Comparison of ENCODE assay signal across 31 cellular contexts in genomic region chr18:60975419-60975818, GRCh38.
"Had no signal": no experiment of that assay in that cellular context is flagged by ENCODE, and none has a peak within 500 bp of the region (broad histone marks: within the 10 kb centered on the region; RNA-seq: fewer than 3 reads in every experiment).

No MANE protein-coding gene starts in this region.

- H3K4me1 ChIP-seq: heart right ventricle, left ventricle myocardium inferior, parathyroid adenoma, right atrium auricular region, suprapubic skin, upper lobe of right lung had no signal

- H3K36me3 ChIP-seq: ascending aorta, cardiac muscle cell, heart right ventricle, left ventricle myocardium inferior, right atrium auricular region, suprapubic skin, tibial artery, upper lobe of right lung had no signal

- FAIRE-seq: endothelial cell of umbilical vein, islet of Langerhans had no signal

- DNase-seq: activated CD4-positive, alpha-beta T cell treated with anti-CD3 and anti-CD28 coated beads for 4 hours; activated CD4-positive, alpha-beta T cell treated with anti-CD3 and anti-CD28 coated beads, Interleukin-2, amount 50 U/mL, for 4 hours; activated effector memory CD4-positive, alpha-beta T cell treated with anti-CD3 and anti-CD28 coated beads, Interleukin-2, amount 50 U/mL, for 16 hours; activated naive CD4-positive, alpha-beta T cell treated with anti-CD3 and anti-CD28 coated beads, Interleukin-2, amount 10 ng/mL, durations not matched to agents 7 days and 5 days; activated naive CD8-positive, alpha-beta T cell treated with anti-CD3 and anti-CD28 coated beads, Interleukin-2, amount 10 ng/mL, durations not matched to agents 7 days and 5 days; activated T-cell treated with anti-CD3 and anti-CD28 coated beads for 4 hours; dorsolateral prefrontal cortex; effector memory CD8-positive, alpha-beta T cell; foreskin melanocyte; heart right ventricle; left ventricle myocardium inferior; naive thymus-derived CD4-positive, alpha-beta T cell; occipital lobe; stimulated activated CD4-positive, alpha-beta T cell treated with anti-CD3 and anti-CD28 coated beads, Interleukin-2, amount 100 ng/mL, for 24 hours; stimulated activated naive B cell treated with anti-CD40 and anti-IgM and Interleukin-4, amounts not matched to agents 10 μg/mL and 1 μg/mL and 100 μg/mL, for 72 hours; T-helper 1 cell; tibial artery; upper lobe of right lung had no signal

- H3K27me3 ChIP-seq: ascending aorta, cardiac muscle cell, dorsolateral prefrontal cortex, heart right ventricle, right atrium auricular region, suprapubic skin, tibial artery, upper lobe of right lung had no signal

- H3K4me3 Mint-ChIP-seq: activated naive CD4-positive, alpha-beta T cell treated with anti-CD3 and anti-CD28 coated beads, Interleukin-2, amount 10 ng/mL, durations not matched to agents 7 days and 5 days; activated naive CD8-positive, alpha-beta T cell treated with anti-CD3 and anti-CD28 coated beads, Interleukin-2, amount 10 ng/mL, durations not matched to agents 7 days and 5 days; activated T-helper 1 cell treated with anti-CD3 and anti-CD28 coated beads, Interleukin-12 subunit alpha, Interleukin-12 subunit beta, Interleukin-2, Interleukin-4 antibody, amounts not matched to agents 30 ng/mL and 10 ng/mL and 1 ng/mL, durations not matched to agents 14 hours and 24 hours and 36 hours; brain; effector memory CD8-positive, alpha-beta T cell; naive thymus-derived CD4-positive, alpha-beta T cell; stimulated activated naive B cell treated with anti-CD40 and anti-IgM and Interleukin-4, amounts not matched to agents 10 μg/mL and 1 μg/mL and 100 μg/mL, for 72 hours; T-helper 2 cell treated with Interferon-gamma antibody and Interleukin-4, amounts not matched to agents 5 μg/mL and 100 μg/mL, for 36 hours had no signal

- H3K9me3 Mint-ChIP-seq: brain had no signal

- H3K27ac Mint-ChIP-seq: activated naive CD4-positive, alpha-beta T cell treated with anti-CD3 and anti-CD28 coated beads, Interleukin-2, amount 10 ng/mL, durations not matched to agents 7 days and 5 days; activated naive CD8-positive, alpha-beta T cell treated with anti-CD3 and anti-CD28 coated beads, Interleukin-2, amount 10 ng/mL, durations not matched to agents 7 days and 5 days; activated T-helper 1 cell treated with anti-CD3 and anti-CD28 coated beads, Interleukin-12 subunit alpha, Interleukin-12 subunit beta, Interleukin-2, Interleukin-4 antibody, amounts not matched to agents 30 ng/mL and 10 ng/mL and 1 ng/mL, durations not matched to agents 14 hours and 24 hours and 36 hours; brain; effector memory CD8-positive, alpha-beta T cell; naive thymus-derived CD4-positive, alpha-beta T cell; stimulated activated naive B cell treated with anti-CD40 and anti-IgM and Interleukin-4, amounts not matched to agents 10 μg/mL and 1 μg/mL and 100 μg/mL, for 72 hours; T-helper 2 cell treated with Interferon-gamma antibody and Interleukin-4, amounts not matched to agents 5 μg/mL and 100 μg/mL, for 36 hours had no signal

- H3K4me3 ChIP-seq: ascending aorta, cardiac muscle cell, coronary artery, dorsolateral prefrontal cortex, heart right ventricle, left ventricle myocardium inferior, lung, right atrium auricular region, smooth muscle cell, suprapubic skin, tibial artery, upper lobe of right lung had no signal

- H3K27me3 Mint-ChIP-seq: activated naive CD4-positive, alpha-beta T cell treated with anti-CD3 and anti-CD28 coated beads, Interleukin-2, amount 10 ng/mL, durations not matched to agents 7 days and 5 days; activated naive CD8-positive, alpha-beta T cell treated with anti-CD3 and anti-CD28 coated beads, Interleukin-2, amount 10 ng/mL, durations not matched to agents 7 days and 5 days; brain; effector memory CD8-positive, alpha-beta T cell; naive thymus-derived CD4-positive, alpha-beta T cell; stimulated activated naive B cell treated with anti-CD40 and anti-IgM and Interleukin-4, amounts not matched to agents 10 μg/mL and 1 μg/mL and 100 μg/mL, for 72 hours had no signal

- H3K4me2 ChIP-seq: smooth muscle cell had no signal

- H2AFZ ChIP-seq: parathyroid adenoma had no signal

- H3K9ac ChIP-seq: parathyroid adenoma had no signal

- H3K4me1 Mint-ChIP-seq: activated naive CD4-positive, alpha-beta T cell treated with anti-CD3 and anti-CD28 coated beads, Interleukin-2, amount 10 ng/mL, durations not matched to agents 7 days and 5 days; activated naive CD8-positive, alpha-beta T cell treated with anti-CD3 and anti-CD28 coated beads, Interleukin-2, amount 10 ng/mL, durations not matched to agents 7 days and 5 days; brain; naive thymus-derived CD4-positive, alpha-beta T cell; stimulated activated naive B cell treated with anti-CD40 and anti-IgM and Interleukin-4, amounts not matched to agents 10 μg/mL and 1 μg/mL and 100 μg/mL, for 72 hours had no signal

- H3K36me3 Mint-ChIP-seq: activated naive CD4-positive, alpha-beta T cell treated with anti-CD3 and anti-CD28 coated beads, Interleukin-2, amount 10 ng/mL, durations not matched to agents 7 days and 5 days; activated naive CD8-positive, alpha-beta T cell treated with anti-CD3 and anti-CD28 coated beads, Interleukin-2, amount 10 ng/mL, durations not matched to agents 7 days and 5 days; brain; naive thymus-derived CD4-positive, alpha-beta T cell; stimulated activated naive B cell treated with anti-CD40 and anti-IgM and Interleukin-4, amounts not matched to agents 10 μg/mL and 1 μg/mL and 100 μg/mL, for 72 hours had no signal

- H3K27ac ChIP-seq: ascending aorta, cardiac muscle cell, coronary artery, dorsolateral prefrontal cortex, heart right ventricle, left ventricle myocardium inferior, parathyroid adenoma, right atrium auricular region, suprapubic skin, tibial artery, upper lobe of right lung had no signal

- H3K9me3 ChIP-seq: ascending aorta, left ventricle myocardium inferior, right atrium auricular region, suprapubic skin, tibial artery, upper lobe of right lung had no signal

- H3K79me2 ChIP-seq: parathyroid adenoma had no signal
